Comparison of ENCODE assay signal across 40 cellular contexts in genomic region chr6:116547358-116547757, GRCh38. TPM values are rescaled to one million over a fixed set of nuclear protein-coding genes. Genes with fewer than 3 reads are reported as not detected.
"Had no signal": no experiment of that assay in that cellular context is flagged by ENCODE, and none has a peak within 500 bp of the region (broad histone marks: within the 10 kb centered on the region; RNA-seq: fewer than 3 reads in every experiment).

No MANE protein-coding gene starts in this region.

- H3K4me3 ChIP-seq: adrenal gland, body of pancreas, breast epithelium had no signal

- H3K27ac Mint-ChIP-seq: activated CD4-positive, alpha-beta memory T cell treated with anti-CD3 and anti-CD28 coated beads for 36 hours; activated CD4-positive, alpha-beta T cell treated with anti-CD3 and anti-CD28 coated beads, Interleukin-2, amount 10 ng/mL, durations not matched to agents 24 days and 14 days; activated CD8-positive, alpha-beta T cell treated with anti-CD3 and anti-CD28 coated beads for 36 hours; activated naive CD4-positive, alpha-beta T cell treated with anti-CD3 and anti-CD28 coated beads for 36 hours; activated naive CD4-positive, alpha-beta T cell treated with anti-CD3 and anti-CD28 coated beads, Interleukin-2, amount 50 U/mL, for 72 hours; activated naive CD8-positive, alpha-beta T cell treated with anti-CD3 and anti-CD28 coated beads for 36 hours; activated T-cell treated with anti-CD3 and anti-CD28 coated beads, Interleukin-2, amount 50 U/mL, for 72 hours; activated T-helper 1 cell treated with anti-CD3 and anti-CD28 coated beads, Interleukin-12 subunit alpha, Interleukin-12 subunit beta, Interleukin-2, Interleukin-4 antibody, amounts not matched to agents 30 ng/mL and 10 ng/mL and 1 ng/mL, durations not matched to agents 14 hours and 24 hours and 36 hours; activated T-helper 17 cell treated with anti-CD3 and anti-CD28 coated beads, Interleukin-2, amount 50 U/mL, for 72 hours; T-helper 1 cell treated with Interleukin-12 subunit alpha and Interleukin-12 subunit beta and Interleukin-4 antibody, amounts not matched to agents 30 μg/mL and 1 μg/mL, for 36 hours; T-helper 2 cell treated with Interferon-gamma antibody and Interleukin-4, amounts not matched to agents 5 μg/mL and 100 μg/mL, for 36 hours had no signal

- H3K36me3 Mint-ChIP-seq: activated CD4-positive, alpha-beta memory T cell treated with anti-CD3 and anti-CD28 coated beads for 36 hours; activated naive CD4-positive, alpha-beta T cell treated with anti-CD3 and anti-CD28 coated beads, Interleukin-2, amount 50 U/mL, for 72 hours; activated naive CD8-positive, alpha-beta T cell treated with anti-CD3 and anti-CD28 coated beads for 36 hours had no signal

- H3K27ac ChIP-seq: adrenal gland, body of pancreas, brain microvascular endothelial cell, breast epithelium, VCaP had no signal

- H3K4me1 Mint-ChIP-seq: activated CD4-positive, alpha-beta T cell treated with anti-CD3 and anti-CD28 coated beads, Interleukin-2, amount 10 ng/mL, durations not matched to agents 24 days and 14 days; activated naive CD8-positive, alpha-beta T cell treated with anti-CD3 and anti-CD28 coated beads for 36 hours; activated T-helper 17 cell treated with anti-CD3 and anti-CD28 coated beads, Interleukin-2, amount 50 U/mL, for 72 hours had no signal

- H3K4me3 Mint-ChIP-seq: activated CD4-positive, alpha-beta memory T cell treated with anti-CD3 and anti-CD28 coated beads for 36 hours; activated CD4-positive, alpha-beta T cell treated with anti-CD3 and anti-CD28 coated beads, Interleukin-2, amount 10 ng/mL, durations not matched to agents 24 days and 14 days; activated CD8-positive, alpha-beta T cell treated with anti-CD3 and anti-CD28 coated beads for 36 hours; activated naive CD4-positive, alpha-beta T cell treated with anti-CD3 and anti-CD28 coated beads for 36 hours; activated naive CD8-positive, alpha-beta T cell treated with anti-CD3 and anti-CD28 coated beads for 36 hours; activated T-cell treated with anti-CD3 and anti-CD28 coated beads, Interleukin-2, amount 50 U/mL, for 4 hours; activated T-cell treated with anti-CD3 and anti-CD28 coated beads, Interleukin-2, amount 50 U/mL, for 72 hours; activated T-helper 1 cell treated with anti-CD3 and anti-CD28 coated beads, Interleukin-12 subunit alpha, Interleukin-12 subunit beta, Interleukin-2, Interleukin-4 antibody, amounts not matched to agents 30 ng/mL and 10 ng/mL and 1 ng/mL, durations not matched to agents 14 hours and 24 hours and 36 hours; activated T-helper 17 cell treated with anti-CD3 and anti-CD28 coated beads, Interleukin-2, amount 50 U/mL, for 72 hours; T-helper 1 cell treated with Interleukin-12 subunit alpha and Interleukin-12 subunit beta and Interleukin-4 antibody, amounts not matched to agents 30 μg/mL and 1 μg/mL, for 36 hours; T-helper 2 cell treated with Interferon-gamma antibody and Interleukin-4, amounts not matched to agents 5 μg/mL and 100 μg/mL, for 36 hours had no signal

- H3K27me3 ChIP-seq: body of pancreas, brain microvascular endothelial cell, breast epithelium had no signal

- H3K9me3 Mint-ChIP-seq: activated CD4-positive, alpha-beta memory T cell treated with anti-CD3 and anti-CD28 coated beads for 36 hours; activated CD4-positive, alpha-beta T cell treated with anti-CD3 and anti-CD28 coated beads, Interleukin-2, amount 10 ng/mL, durations not matched to agents 24 days and 14 days; activated CD8-positive, alpha-beta T cell treated with anti-CD3 and anti-CD28 coated beads for 36 hours; activated naive CD4-positive, alpha-beta T cell treated with anti-CD3 and anti-CD28 coated beads for 36 hours; activated naive CD4-positive, alpha-beta T cell treated with anti-CD3 and anti-CD28 coated beads, Interleukin-2, amount 50 U/mL, for 72 hours; activated naive CD8-positive, alpha-beta T cell treated with anti-CD3 and anti-CD28 coated beads for 36 hours; activated T-cell treated with anti-CD3 and anti-CD28 coated beads, Interleukin-2, amount 50 U/mL, for 4 hours; activated T-cell treated with anti-CD3 and anti-CD28 coated beads, Interleukin-2, amount 50 U/mL, for 72 hours; activated T-helper 1 cell treated with anti-CD3 and anti-CD28 coated beads, Interleukin-12 subunit alpha, Interleukin-12 subunit beta, Interleukin-2, Interleukin-4 antibody, amounts not matched to agents 30 ng/mL and 10 ng/mL and 1 ng/mL, durations not matched to agents 14 hours and 24 hours and 36 hours; activated T-helper 17 cell treated with anti-CD3 and anti-CD28 coated beads, Interleukin-2, amount 50 U/mL, for 72 hours; T-helper 1 cell treated with Interleukin-12 subunit alpha and Interleukin-12 subunit beta and Interleukin-4 antibody, amounts not matched to agents 30 μg/mL and 1 μg/mL, for 36 hours; T-helper 2 cell treated with Interferon-gamma antibody and Interleukin-4, amounts not matched to agents 5 μg/mL and 100 μg/mL, for 36 hours had no signal

- DNase-seq: activated CD4-positive, alpha-beta memory T cell treated with anti-CD3 and anti-CD28 coated beads for 36 hours; activated CD4-positive, alpha-beta T cell treated with anti-CD3 and anti-CD28 coated beads for 1 hour; activated CD4-positive, alpha-beta T cell treated with anti-CD3 and anti-CD28 coated beads for 4 hours; activated CD4-positive, alpha-beta T cell treated with anti-CD3 and anti-CD28 coated beads, Interleukin-2, amount 10 ng/mL, durations not matched to agents 24 days and 14 days; activated CD4-positive, alpha-beta T cell treated with anti-CD3 and anti-CD28 coated beads, Interleukin-2, amount 50 U/mL, for 1 hour; activated CD4-positive, alpha-beta T cell treated with anti-CD3 and anti-CD28 coated beads, Interleukin-2, amount 50 U/mL, for 4 hours; activated CD4-positive, CD25-positive, alpha-beta regulatory T cell; activated CD8-positive, alpha-beta memory T cell treated with anti-CD3 and anti-CD28 coated beads, Interleukin-2, amount 50 U/mL, for 4 hours; activated CD8-positive, alpha-beta T cell treated with anti-CD3 and anti-CD28 coated beads for 36 hours; activated effector memory CD4-positive, alpha-beta T cell treated with anti-CD3 and anti-CD28 coated beads, Interleukin-2, amount 50 U/mL, for 16 hours; activated gamma-delta T cell treated with Interleukin-2 at 50 U/mL for 16 hours; activated naive CD4-positive, alpha-beta T cell; activated naive CD4-positive, alpha-beta T cell treated with anti-CD3 and anti-CD28 coated beads for 36 hours; activated naive CD4-positive, alpha-beta T cell treated with anti-CD3 and anti-CD28 coated beads, Interleukin-2, amount 50 U/mL, for 16 hours; activated naive CD8-positive, alpha-beta T cell treated with anti-CD3 and anti-CD28 coated beads for 36 hours; activated T-cell treated with anti-CD3 and anti-CD28 coated beads for 4 hours; activated T-cell treated with anti-CD3 and anti-CD28 coated beads, Interleukin-2, amount 50 U/mL, for 1 hour; activated T-cell treated with anti-CD3 and anti-CD28 coated beads, Interleukin-2, amount 50 U/mL, for 4 hours; activated T-cell treated with anti-CD3 and anti-CD28 coated beads, Interleukin-2, amount 50 U/mL, for 72 hours; adrenal gland; amniotic stem cell; aorta; body of pancreas; brain microvascular endothelial cell; central memory CD4-positive, alpha-beta T cell; T-helper 1 cell; T-helper 2 cell; T-helper 9 cell had no signal

- H3K9me3 ChIP-seq: adrenal gland, body of pancreas, breast epithelium had no signal

- ATAC-seq: activated CD4-positive, CD25-positive, alpha-beta regulatory T cell treated with anti-CD3 and anti-CD28 coated beads, Interleukin-2, amount 50 U/mL, for 24 hours; activated CD8-positive, alpha-beta T cell treated with anti-CD3 and anti-CD28 coated beads for 36 hours; activated naive CD4-positive, alpha-beta T cell treated with anti-CD3 and anti-CD28 coated beads, Interleukin-2, amount 50 U/mL, for 72 hours; activated T-cell treated with anti-CD3 and anti-CD28 coated beads, Interleukin-2, amount 50 U/mL, for 4 hours; activated T-cell treated with anti-CD3 and anti-CD28 coated beads, Interleukin-2, amount 50 U/mL, for 72 hours; activated T-helper 17 cell treated with anti-CD3 and anti-CD28 coated beads, Interleukin-2, amount 50 U/mL, for 72 hours; body of pancreas had no signal

- H3K36me3 ChIP-seq: adrenal gland, brain microvascular endothelial cell, breast epithelium had no signal

- H3K4me1 ChIP-seq: adrenal gland, body of pancreas, breast epithelium had no signal

RNA-seq across cellular contexts. Expression of gene TRAPPC3L, which starts 1.9 kb away (rescaled TPM):
- total RNA-seq: activated CD4-positive, alpha-beta memory T cell treated with anti-CD3 and anti-CD28 coated beads for 36 hours; activated CD4-positive, alpha-beta T cell treated with anti-CD3 and anti-CD28 coated beads, Interleukin-2, amount 10 ng/mL, durations not matched to agents 24 days and 14 days; activated CD8-positive, alpha-beta memory T cell treated with anti-CD3 and anti-CD28 coated beads for 36 hours; activated CD8-positive, alpha-beta T cell treated with anti-CD3 and anti-CD28 coated beads for 36 hours; activated naive CD4-positive, alpha-beta T cell treated with anti-CD3 and anti-CD28 coated beads for 36 hours; activated naive CD4-positive, alpha-beta T cell treated with anti-CD3 and anti-CD28 coated beads, Interleukin-2, amount 50 U/mL, for 72 hours; activated naive CD8-positive, alpha-beta T cell treated with anti-CD3 and anti-CD28 coated beads for 36 hours; activated T-cell treated with anti-CD3 and anti-CD28 coated beads, Interleukin-2, amount 50 U/mL, for 4 hours; activated T-cell treated with anti-CD3 and anti-CD28 coated beads, Interleukin-2, amount 50 U/mL, for 72 hours; activated T-helper 1 cell treated with anti-CD3 and anti-CD28 coated beads, Interleukin-12 subunit alpha, Interleukin-12 subunit beta, Interleukin-2, Interleukin-4 antibody, amounts not matched to agents 30 ng/mL and 10 ng/mL and 1 ng/mL, durations not matched to agents 14 hours and 24 hours and 36 hours; activated T-helper 17 cell treated with anti-CD3 and anti-CD28 coated beads, Interleukin-2, amount 50 U/mL, for 72 hours; astrocyte; body of pancreas; cerebellum had no signal

RNA-seq across cellular contexts. Expression of gene CALHM4, which starts 6.2 kb away (rescaled TPM):
- total RNA-seq: activated CD4-positive, alpha-beta memory T cell treated with anti-CD3 and anti-CD28 coated beads for 36 hours; activated CD4-positive, alpha-beta T cell treated with anti-CD3 and anti-CD28 coated beads, Interleukin-2, amount 10 ng/mL, durations not matched to agents 24 days and 14 days; activated CD8-positive, alpha-beta memory T cell treated with anti-CD3 and anti-CD28 coated beads for 36 hours; activated CD8-positive, alpha-beta T cell treated with anti-CD3 and anti-CD28 coated beads for 36 hours; activated naive CD4-positive, alpha-beta T cell treated with anti-CD3 and anti-CD28 coated beads for 36 hours; activated naive CD4-positive, alpha-beta T cell treated with anti-CD3 and anti-CD28 coated beads, Interleukin-2, amount 50 U/mL, for 72 hours; activated naive CD8-positive, alpha-beta T cell treated with anti-CD3 and anti-CD28 coated beads for 36 hours; activated T-cell treated with anti-CD3 and anti-CD28 coated beads, Interleukin-2, amount 50 U/mL, for 4 hours; activated T-cell treated with anti-CD3 and anti-CD28 coated beads, Interleukin-2, amount 50 U/mL, for 72 hours; activated T-helper 1 cell treated with anti-CD3 and anti-CD28 coated beads, Interleukin-12 subunit alpha, Interleukin-12 subunit beta, Interleukin-2, Interleukin-4 antibody, amounts not matched to agents 30 ng/mL and 10 ng/mL and 1 ng/mL, durations not matched to agents 14 hours and 24 hours and 36 hours; activated T-helper 17 cell treated with anti-CD3 and anti-CD28 coated beads, Interleukin-2, amount 50 U/mL, for 72 hours; adrenal gland; aorta; body of pancreas; breast epithelium; cardiac septum; cerebellum had no signal

RNA-seq across cellular contexts. Expression of gene CALHM5, which starts 35.9 kb away (rescaled TPM):
- total RNA-seq: activated CD4-positive, alpha-beta memory T cell treated with anti-CD3 and anti-CD28 coated beads for 36 hours; activated CD4-positive, alpha-beta T cell treated with anti-CD3 and anti-CD28 coated beads, Interleukin-2, amount 10 ng/mL, durations not matched to agents 24 days and 14 days; activated CD8-positive, alpha-beta memory T cell treated with anti-CD3 and anti-CD28 coated beads for 36 hours; activated CD8-positive, alpha-beta T cell treated with anti-CD3 and anti-CD28 coated beads for 36 hours; activated naive CD4-positive, alpha-beta T cell treated with anti-CD3 and anti-CD28 coated beads for 36 hours; activated naive CD4-positive, alpha-beta T cell treated with anti-CD3 and anti-CD28 coated beads, Interleukin-2, amount 50 U/mL, for 72 hours; activated naive CD8-positive, alpha-beta T cell treated with anti-CD3 and anti-CD28 coated beads for 36 hours; activated T-cell treated with anti-CD3 and anti-CD28 coated beads, Interleukin-2, amount 50 U/mL, for 4 hours; activated T-cell treated with anti-CD3 and anti-CD28 coated beads, Interleukin-2, amount 50 U/mL, for 72 hours; activated T-helper 1 cell treated with anti-CD3 and anti-CD28 coated beads, Interleukin-12 subunit alpha, Interleukin-12 subunit beta, Interleukin-2, Interleukin-4 antibody, amounts not matched to agents 30 ng/mL and 10 ng/mL and 1 ng/mL, durations not matched to agents 14 hours and 24 hours and 36 hours; activated T-helper 17 cell treated with anti-CD3 and anti-CD28 coated beads, Interleukin-2, amount 50 U/mL, for 72 hours had no signal
